Comparison of ENCODE assay signal across 8 cellular contexts in genomic region chr3:44511238-44511567, GRCh38. TPM values are rescaled to one million over a fixed set of nuclear protein-coding genes. Genes with fewer than 3 reads are reported as not detected.
DNase-seq lines count a peak whose midpoint lies in the region; ATAC-seq and TF ChIP-seq lines count a peak whose summit lies in the region.

No MANE protein-coding gene starts in this region.

- H3F3A ChIP-seq in neural cell (ENCODE audit: insufficient read depth, low read length, poor library complexity, severe bottlenecking): no peaks in the 10 kb centered on the region

- peaks cover 13% of the 10 kb centered on the region for H3K27me3 Mint-ChIP-seq in CD4-positive, CD25-positive, alpha-beta regulatory T cell

- TF ChIP-seq RAD21 in neural cell (conservative IDR thresholded peaks at IDR 0.05): no peak

- peaks cover 38% of the 10 kb centered on the region for H3K79me2 ChIP-seq in neural cell (replicated peaks; ENCODE audit: insufficient read depth, low read length)

- no peaks in the 10 kb centered on the region for H3K9me2 ChIP-seq in neural cell (ENCODE audit: insufficient read depth, low read length)

- peaks cover 32% of the 10 kb centered on the region for H3K4me1 ChIP-seq in CD4-positive, CD25-positive, alpha-beta regulatory T cell (ENCODE audit: control insufficient read depth, insufficient read depth, low read length, poor library complexity, severe bottlenecking)

- no peak for ATAC-seq in CD4-positive, CD25-positive, alpha-beta regulatory T cell (ENCODE audit: low read depth in 2 of 2)
- ATAC-seq in GM18519 (IDR thresholded peaks at IDR 0.05; ENCODE audit: low FRiP score, unreplicated experiment): no peak

- TF ChIP-seq POLR2A in NB4 (IDR thresholded peaks at IDR 0.05; ENCODE audit: extremely low read depth, insufficient read length): no peak

- H3K36me3 ChIP-seq in CD4-positive, CD25-positive, alpha-beta regulatory T cell (ENCODE audit: control insufficient read depth, insufficient read depth, low read length): no peaks in the 10 kb centered on the region
- no peaks in the 10 kb centered on the region for H3K36me3 ChIP-seq in neural cell (ENCODE audit: insufficient read depth, low read length)

- H3K4me3 Mint-ChIP-seq in CD4-positive, CD25-positive, alpha-beta regulatory T cell: peak overlapping the region; percentile 96 to 99 (median 98)

- no peak for TF ChIP-seq EP300 in neural cell (conservative IDR thresholded peaks at IDR 0.05; ENCODE audit: poor library complexity, severe bottlenecking)

- peak overlapping the region; percentile 63 for H3K4me3 ChIP-seq in CD4-positive, CD25-positive, alpha-beta regulatory T cell (ENCODE audit: low read depth, low read length)
- H3K4me3 ChIP-seq in NB4 (ENCODE audit: low read depth, low read length) (peak overlapping the region; percentile 78), dorsolateral prefrontal cortex (peak overlapping the region; percentile 52 to 99 (median 88)), neural cell (ENCODE audit: low read length) (peak overlapping the region; percentile 83)

- no peaks in the 10 kb centered on the region for H3K9me3 ChIP-seq in CD4-positive, CD25-positive, alpha-beta regulatory T cell (ENCODE audit: control insufficient read depth in 2 of 2, low read length in 2 of 2)
- no peaks in the 10 kb centered on the region for H3K9me3 ChIP-seq in neural cell (ENCODE audit: low read length)

- in situ Hi-C loops in G401 (cut with HindIII; ENCODE audit: low sequenced_read_pairs): no loop called here

- peak overlapping the region; percentile 56 to 97 (median 91) for H3K27ac Mint-ChIP-seq in CD4-positive, CD25-positive, alpha-beta regulatory T cell

- peaks cover 18 to 51% (median 41%) of the 10 kb centered on the region in 4 donors for H3K4me1 Mint-ChIP-seq in CD4-positive, CD25-positive, alpha-beta regulatory T cell

- no peak for TF ChIP-seq CTCF in NB4 (IDR thresholded peaks at IDR 0.05; ENCODE audit: low read depth, low read length)
- no peak for TF ChIP-seq CTCF in dorsolateral prefrontal cortex (IDR thresholded peaks at IDR 0.05 in 54 of 56, conservative IDR thresholded peaks at IDR 0.05 in 2 of 56; ENCODE audit: low read depth in 1 of 56, partially characterized antibody in 56 of 56)
- no peak for TF ChIP-seq CTCF in neural cell (IDR thresholded peaks at IDR 0.05; ENCODE audit: poor library complexity, severe bottlenecking)

- H3K36me3 Mint-ChIP-seq in CD4-positive, CD25-positive, alpha-beta regulatory T cell: peaks cover 8% of the 10 kb centered on the region

- no peaks in the 10 kb centered on the region for H4K20me1 ChIP-seq in neural cell (ENCODE audit: insufficient read depth)

- peak overlapping the region; percentile 75 for H3K27ac ChIP-seq in CD4-positive, CD25-positive, alpha-beta regulatory T cell (ENCODE audit: insufficient read depth, low read length, poor library complexity, severe bottlenecking)
- peak overlapping the region in 57 of 59 donors; percentile 56 to 95 (median 87) for H3K27ac ChIP-seq in dorsolateral prefrontal cortex
- peak overlapping the region; percentile 91 for H3K27ac ChIP-seq in neural cell (ENCODE audit: low read length)

- peak overlapping the region; percentile 79 for H3K4me2 ChIP-seq in neural cell (ENCODE audit: low read length)

- H3K9ac ChIP-seq in neural cell (ENCODE audit: low read length): peak overlapping the region; percentile 92

- H2AFZ ChIP-seq in neural cell (ENCODE audit: low read depth, low read length): peak overlapping the region; percentile 88

- peak in 1 of 3 donors; percentile 14 for DNase-seq in CD4-positive, CD25-positive, alpha-beta regulatory T cell
- no peak for DNase-seq in NB4 (ENCODE audit: low read depth)
- no peak for DNase-seq in dorsolateral prefrontal cortex
- no peak for DNase-seq in AG08396 (ENCODE audit: low spot score)
- no peak for DNase-seq in G401 (ENCODE audit: low spot score)
- DNase-seq in NCI-H128 (lab: John Stamatoyannopoulos, UW; ENCODE audit: unreplicated experiment): no peak

- peaks cover 0 to 7% (median 1%) of the 10 kb centered on the region in 7 donors for H3K9me3 Mint-ChIP-seq in CD4-positive, CD25-positive, alpha-beta regulatory T cell

- intact Hi-C loops in dorsolateral prefrontal cortex (cut with DNase I): loop anchor here (1.0 to 10.0 kb wide), 10 partner anchors 34 to 466 kb away; partner anchors contain the start of genes ZNF197 (in 2 of the 2), ZNF445 (in 2 of the 2), EXOSC7 (in 1 of the 2) and KIAA1143 (in 1 of the 2)

- H3K27me3 ChIP-seq in CD4-positive, CD25-positive, alpha-beta regulatory T cell (ENCODE audit: control insufficient read depth, insufficient read depth, low read length): peaks cover 4% of the 10 kb centered on the region
- H3K27me3 ChIP-seq in dorsolateral prefrontal cortex: no peaks in the 10 kb centered on the region
- H3K27me3 ChIP-seq in neural cell (ENCODE audit: insufficient read depth, low read depth, low read length): no peaks in the 10 kb centered on the region

TF ChIP-seq in neural cell, 6 proteins besides CTCF, POLR2A, EP300 and RAD21:
- TF ChIP-seq REST (IDR thresholded peaks at IDR 0.05; ENCODE audit: borderline replicate concordance) (no peak), TAF1 (IDR thresholded peaks at IDR 0.05; ENCODE audit: low read depth) (peak; percentile 14)

RNA-seq across cellular contexts. Expression of gene ZNF445, which starts 33.7 kb away (rescaled TPM):
- 14.5 TPM for total RNA-seq in CD4-positive, CD25-positive, alpha-beta regulatory T cell
- 1 to 10 TPM in 3 of 4 donors, under 1 TPM in 1; 0.79 to 3.9 (median 3.3) TPM for polyA plus RNA-seq in CD4-positive, CD25-positive, alpha-beta regulatory T cell
- total RNA-seq in dorsolateral prefrontal cortex: 10 to 100 TPM; 30.2 to 47.3 (median 38.2) TPM
- 15.8 and 19.0 TPM in 2 replicates for polyA plus RNA-seq in neural cell
- 54.0 and 56.5 TPM in 2 replicates for polyA minus RNA-seq in neural cell
- 6.9 and 7.4 TPM in 2 replicates for total RNA-seq in G401 (2014; rRNA removed; shearing (Covaris generic))

RNA-seq across cellular contexts. Expression of gene ZKSCAN7, which starts 43.8 kb away (rescaled TPM):
- 1.2 TPM for total RNA-seq in CD4-positive, CD25-positive, alpha-beta regulatory T cell
- polyA plus RNA-seq in CD4-positive, CD25-positive, alpha-beta regulatory T cell: 1 to 10 TPM; 1.6 to 3.0 (median 1.9) TPM
- total RNA-seq in dorsolateral prefrontal cortex: 10 to 100 TPM in 1 of 120 experiments, 1 to 10 TPM in 119; 2.6 to 10.6 (median 6.0) TPM
- polyA plus RNA-seq in neural cell: 23.9 and 25.9 TPM in 2 replicates
- 31.1 and 36.0 TPM in 2 replicates for polyA minus RNA-seq in neural cell
- 3.2 and 6.8 TPM in 2 replicates for total RNA-seq in G401 (2014; rRNA removed; shearing (Covaris generic))
